ENCODE assay signal across 15 cellular contexts in the genomic region with DNA sequence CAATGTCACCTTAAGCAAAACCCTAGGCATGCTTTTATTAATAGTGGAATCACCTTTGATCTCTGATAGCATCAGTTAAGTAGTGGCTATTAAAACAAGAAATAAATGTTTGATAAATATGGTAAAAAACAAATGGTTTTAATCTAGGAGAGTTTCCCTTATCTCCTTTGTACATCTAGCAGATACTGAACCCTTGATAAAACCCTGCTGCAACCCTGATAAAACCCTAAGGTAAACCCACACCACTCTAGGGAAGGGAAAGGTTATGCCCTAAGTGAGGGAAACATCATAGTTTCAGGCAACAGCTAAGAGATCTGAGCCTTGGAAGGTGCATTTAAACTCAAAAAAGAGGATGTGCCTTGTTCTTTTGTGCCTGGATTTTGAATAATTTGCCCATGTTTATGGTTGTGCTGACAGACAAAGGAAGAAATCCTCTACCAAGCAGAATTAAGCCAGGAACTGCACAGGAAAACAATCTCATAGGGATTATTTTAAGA.
DNase-seq lines count a peak whose midpoint lies in the region; ATAC-seq, FAIRE-seq and TF ChIP-seq lines count a peak whose summit lies in the region.
"Had no signal": no experiment of that assay in that cellular context is flagged by ENCODE, and none has a peak within 500 bp of the region (broad histone marks: within the 10 kb centered on the region; RNA-seq: fewer than 3 reads in every experiment).

No MANE protein-coding gene starts in this region.

- peaks cover 2% of the 10 kb centered on the region for H3K36me3 Mint-ChIP-seq in neural progenitor cell
- H3K36me3 Mint-ChIP-seq: CD14-positive monocyte; CD4-positive, alpha-beta memory T cell had no signal

- peaks cover 33% of the 10 kb centered on the region for H3K4me1 ChIP-seq in HUES64 (ENCODE audit: insufficient read depth, low read length)
- H3K4me1 ChIP-seq in endothelial cell of umbilical vein (ENCODE audit: control insufficient read depth, extremely low read depth, insufficient read depth, low read length): peaks cover 27% of the 10 kb centered on the region
- H3K4me1 ChIP-seq in neural progenitor cell: no peaks in the 10 kb centered on the region
- H3K4me1 ChIP-seq in PC-9 (replicated peaks; ENCODE audit: insufficient read depth): peaks cover 6% of the 10 kb centered on the region
- H3K4me1 ChIP-seq: BLaER1 had no signal

- no peak for ATAC-seq in HG02840 (IDR thresholded peaks at IDR 0.05; ENCODE audit: low FRiP score, unreplicated experiment)
- ATAC-seq: A549, GM12878 had no signal

- H3K4me3 ChIP-seq in HUES64 (ENCODE audit: low read length) (no peak overlapping the region), endothelial cell of umbilical vein (replicated peaks in 1 of 3; ENCODE audit: insufficient read depth in 1 of 3, low read depth in 1 of 3, low read length in 3 of 3) (no peak overlapping the region), neural progenitor cell (no peak overlapping the region), PC-9 (no peak overlapping the region)
- H3K4me3 ChIP-seq: A549, BLaER1, GM12878 had no signal

- no TSS peak for BruUV-seq in endothelial cell of umbilical vein (replicated peaks; lab: Mats Ljungman, UMichigan)
- no TSS peak for BruUV-seq in PC-9 (replicated peaks; lab: Mats Ljungman, UMichigan)

- no peaks in the 10 kb centered on the region for H3K9me2 ChIP-seq in PC-9 (ENCODE audit: insufficient read depth)

- dilution Hi-C loops in endothelial cell of umbilical vein (cut with MboI; ENCODE audit: extremely low pct_ligation_motif_present, low sequenced_read_pairs): no loop called here

- CTCF ChIA-PET in endothelial cell of umbilical vein (lab: Charles Lee): no interaction called here
- CTCF ChIA-PET in PC-9 (lab: Charles Lee): no interaction called here

- H3K4me2 ChIP-seq in endothelial cell of umbilical vein (ENCODE audit: insufficient read depth, low read length) (peak overlapping the region; percentile 12), neural progenitor cell (no peak overlapping the region), PC-9 (no peak overlapping the region)
- H3K4me2 ChIP-seq: A549, BLaER1, KMS-11 had no signal

- no peak for TF ChIP-seq POLR2A in endothelial cell of umbilical vein (IDR thresholded peaks at IDR 0.05; ENCODE audit: low read depth, low read length)

- H3K4me3 Mint-ChIP-seq in neural progenitor cell: no peak overlapping the region
- H3K4me3 Mint-ChIP-seq: CD14-positive monocyte; CD4-positive, alpha-beta memory T cell had no signal

- peaks cover 15% of the 10 kb centered on the region for H3K9me3 Mint-ChIP-seq in neural progenitor cell

- no peak for FAIRE-seq in endothelial cell of umbilical vein (lab: Jason Lieb, UNC)
- FAIRE-seq: A549, GM12878, H54 had no signal

- no peak overlapping the region for H2AFZ ChIP-seq in endothelial cell of umbilical vein (ENCODE audit: low read depth, low read length)
- H2AFZ ChIP-seq in neural progenitor cell (replicated peaks): no peak overlapping the region
- no peak overlapping the region for H2AFZ ChIP-seq in PC-9

- intact Hi-C loops in endothelial cell of umbilical vein (cut with micrococcal nuclease): no loop called here
- intact Hi-C loops in PC-9 (cut with micrococcal nuclease; ENCODE audit: unreplicated experiment): no loop called here

- peak; percentile 27 for DNase-seq in endothelial cell of umbilical vein (ENCODE audit: low read depth, low spot score)
- DNase-seq in neural progenitor cell (ENCODE audit: low spot score): no peak
- DNase-seq in PC-9: no peak
- DNase-seq in EL: no peak
- DNase-seq: CD4-positive, alpha-beta memory T cell; DMS79 treated with DMSO at 0.1 percent for 48 hours; HCEC 1CT had no signal

- H3K27me3 ChIP-seq in HUES64 (ENCODE audit: insufficient read depth, low read length) (peaks cover 39% of the 10 kb centered on the region), endothelial cell of umbilical vein (ENCODE audit: control insufficient read depth in 2 of 2, insufficient read depth in 2 of 2, low read length in 2 of 2) (no peaks in the 10 kb centered on the region), neural progenitor cell (peaks cover 2% of the 10 kb centered on the region), PC-9 (ENCODE audit: insufficient read depth, low read depth) (no peaks in the 10 kb centered on the region)
- H3K27me3 ChIP-seq: BLaER1 had no signal

- no peaks in the 10 kb centered on the region for H3K36me3 ChIP-seq in HUES64 (ENCODE audit: insufficient read depth, low read length)
- no peaks in the 10 kb centered on the region for H3K36me3 ChIP-seq in endothelial cell of umbilical vein (ENCODE audit: control insufficient read depth in 2 of 2, extremely low read depth in 1 of 2, insufficient read depth in 2 of 2, low read length in 2 of 2)
- no peaks in the 10 kb centered on the region for H3K36me3 ChIP-seq in neural progenitor cell
- no peaks in the 10 kb centered on the region for H3K36me3 ChIP-seq in PC-9 (ENCODE audit: low read depth)
- H3K36me3 ChIP-seq: BLaER1 had no signal

- H3K9me3 ChIP-seq in HUES64 (ENCODE audit: insufficient read depth, low read depth, low read length) (no peaks in the 10 kb centered on the region), endothelial cell of umbilical vein (replicated peaks; ENCODE audit: control insufficient read depth, insufficient read depth, low read length) (no peaks in the 10 kb centered on the region), neural progenitor cell (ENCODE audit: low read depth) (no peaks in the 10 kb centered on the region), PC-9 (ENCODE audit: insufficient read depth, low read depth) (no peaks in the 10 kb centered on the region)
- H3K9me3 ChIP-seq: A549, BLaER1 had no signal

- H3K9ac ChIP-seq in HUES64 (ENCODE audit: low read depth, low read length) (no peak overlapping the region), endothelial cell of umbilical vein (replicated peaks; ENCODE audit: extremely low read depth, insufficient read depth, low read length) (peak overlapping the region; percentile 9), neural progenitor cell (no peak overlapping the region)
- H3K9ac ChIP-seq: BLaER1, KMS-11 had no signal

- no peaks in the 10 kb centered on the region for H4K20me1 ChIP-seq in endothelial cell of umbilical vein (replicated peaks; ENCODE audit: control insufficient read depth, extremely low read depth, insufficient read depth, low read length)
- H4K20me1 ChIP-seq in neural progenitor cell (ENCODE audit: low read depth): no peaks in the 10 kb centered on the region
- no peaks in the 10 kb centered on the region for H4K20me1 ChIP-seq in PC-9 (ENCODE audit: insufficient read depth)
- H4K20me1 ChIP-seq: BLaER1 had no signal

- H3K27ac ChIP-seq in HUES64 (ENCODE audit: low read depth, low read length) (peak overlapping the region; percentile 29), endothelial cell of umbilical vein (ENCODE audit: insufficient read depth, low read depth, low read length) (no peak overlapping the region), neural progenitor cell (no peak overlapping the region), PC-9 (no peak overlapping the region)
- H3K27ac ChIP-seq: A549, BLaER1, KMS-11 had no signal

- H3K27me3 Mint-ChIP-seq in neural progenitor cell (ENCODE audit: insufficient read depth, low read depth): no peaks in the 10 kb centered on the region

- no peak for TF ChIP-seq CTCF in endothelial cell of umbilical vein (IDR thresholded peaks at IDR 0.05; ENCODE audit: extremely low read depth in 1 of 2, insufficient read depth in 1 of 2, low read depth in 1 of 2, low read length in 2 of 2)
- TF ChIP-seq CTCF in neural progenitor cell (IDR thresholded peaks at IDR 0.05): no peak
- TF ChIP-seq CTCF in PC-9 (conservative IDR thresholded peaks at IDR 0.05): no peak

- POLR2A ChIA-PET in endothelial cell of umbilical vein (lab: Charles Lee): no interaction called here
- POLR2A ChIA-PET in PC-9 (lab: Charles Lee; ENCODE audit: unreplicated experiment): no interaction called here

- H3F3A ChIP-seq in neural progenitor cell (ENCODE audit: low read depth): no peaks in the 10 kb centered on the region
- H3F3A ChIP-seq in PC-9 (ENCODE audit: insufficient read depth, low read depth): no peaks in the 10 kb centered on the region; the same call in 1 of the 2 replicates

- peak overlapping the region; percentile 96 for H3K27ac Mint-ChIP-seq in neural progenitor cell
- H3K27ac Mint-ChIP-seq: CD14-positive monocyte; CD4-positive, alpha-beta memory T cell had no signal

- H3K79me2 ChIP-seq in endothelial cell of umbilical vein (ENCODE audit: control insufficient read depth, insufficient read depth, low read length) (no peaks in the 10 kb centered on the region), neural progenitor cell (ENCODE audit: low read depth) (no peaks in the 10 kb centered on the region), PC-9 (ENCODE audit: low read depth) (no peaks in the 10 kb centered on the region)

- H3K9me1 ChIP-seq in endothelial cell of umbilical vein (replicated peaks; ENCODE audit: control insufficient read depth, extremely low read depth, insufficient read depth, low read length): no peaks in the 10 kb centered on the region

- peaks cover 28% of the 10 kb centered on the region for H3K4me1 Mint-ChIP-seq in neural progenitor cell
- H3K4me1 Mint-ChIP-seq: CD14-positive monocyte; CD4-positive, alpha-beta memory T cell had no signal

TF ChIP-seq in endothelial cell of umbilical vein, 7 proteins besides CTCF, POLR2A, EP300 and RAD21:
- TF ChIP-seq GATA2 (IDR thresholded peaks at IDR 0.05; ENCODE audit: insufficient read depth, insufficient read length, low read depth, low read length) (no peak), POLR2AphosphoS5 (IDR thresholded peaks at IDR 0.05; ENCODE audit: insufficient read depth, low read depth, low read length) (no peak), EZH2 (IDR thresholded peaks at IDR 0.05; ENCODE audit: borderline replicate concordance, low read depth, low read length, severe bottlenecking) (no peak), MAX (IDR thresholded peaks at IDR 0.05; ENCODE audit: insufficient read depth, insufficient read length) (no peak), MYC (IDR thresholded peaks at IDR 0.05; ENCODE audit: low read depth, low read length) (no peak), JUN (IDR thresholded peaks at IDR 0.05; ENCODE audit: borderline replicate concordance, insufficient read depth, insufficient read length, low read depth) (no peak), FOS (IDR thresholded peaks at IDR 0.05; ENCODE audit: borderline replicate concordance, insufficient read depth, low read length) (no peak)
